27 cellular contexts compared by ENCODE assay signal in the genomic region with DNA sequence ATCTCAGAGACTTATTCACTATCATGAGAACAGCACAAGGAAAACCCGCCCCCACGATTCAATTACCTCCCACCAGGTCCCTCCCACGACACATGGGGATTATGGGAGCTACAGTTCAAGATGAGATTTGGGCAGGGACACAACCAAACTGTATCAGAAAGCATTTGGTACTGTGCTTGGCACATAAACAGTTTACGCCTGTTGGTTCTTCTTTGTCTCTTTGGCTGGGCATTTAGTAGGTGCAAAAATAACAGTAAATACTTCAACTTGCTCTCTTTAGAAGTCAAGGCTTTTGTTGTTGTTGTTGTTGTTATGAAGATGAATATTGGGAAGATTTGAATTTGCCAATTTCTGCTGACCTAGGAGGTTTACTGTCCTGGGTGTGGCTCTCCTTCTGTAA.
DNase-seq lines count a peak whose midpoint lies in the region; ATAC-seq, FAIRE-seq and TF ChIP-seq lines count a peak whose summit lies in the region.
"Had no signal": no experiment of that assay in that cellular context is flagged by ENCODE, and none has a peak within 500 bp of the region (broad histone marks: within the 10 kb centered on the region; RNA-seq: fewer than 3 reads in every experiment).

No MANE protein-coding gene starts in this region.

- H3K9me3 ChIP-seq in A549 (no peaks in the 10 kb centered on the region), HEK293 (ENCODE audit: control insufficient read depth, insufficient read depth, low read depth, low read length) (no peaks in the 10 kb centered on the region), K562 (replicated peaks; ENCODE audit: control insufficient read depth, insufficient read depth, low read depth, low read length) (no peaks in the 10 kb centered on the region)
- H3K9me3 ChIP-seq: BE2C, BLaER1 had no signal

- no peaks in the 10 kb centered on the region for H3K79me2 ChIP-seq in K562 (ENCODE audit: control insufficient read depth, insufficient read depth, low read length)

- H3K36me3 ChIP-seq in HEK293 (ENCODE audit: control insufficient read depth in 2 of 2, insufficient read depth in 1 of 2, low read length in 2 of 2): no peaks in the 10 kb centered on the region
- no peaks in the 10 kb centered on the region for H3K36me3 ChIP-seq in K562 (ENCODE audit: control insufficient read depth, insufficient read depth, low read length)
- H3K36me3 ChIP-seq: BE2C, BLaER1 had no signal

- no TSS peak for BruUV-seq in K562 (replicated peaks; lab: Mats Ljungman, UMichigan)

- TF ChIP-seq CTCF in A549 (IDR thresholded peaks at IDR 0.05): no peak
- TF ChIP-seq CTCF in HEK293 (tag by site-specific recombination; IDR thresholded peaks at IDR 0.05): no peak
- no peak for TF ChIP-seq CTCF in K562 (IDR thresholded peaks at IDR 0.05 in 2 of 3, conservative IDR thresholded peaks at IDR 0.05 in 1 of 3; ENCODE audit: insufficient read depth in 2 of 3, low read depth in 1 of 3, low read length in 3 of 3)

- H3K4me2 ChIP-seq in A549 (no peak overlapping the region), K562 (ENCODE audit: insufficient read depth, low read length) (no peak overlapping the region)
- H3K4me2 ChIP-seq: BLaER1 had no signal

- in situ Hi-C loops in K562 (cut with MboI): loop anchor here (10.0 kb wide), 1 partner anchor 643 kb away; no protein-coding TSS in a partner anchor

- 27% methylated on average over 4 of the region's 4 CpGs for WGBS in A549 (ENCODE audit: missing lambda C conversion rate)
- WGBS in K562 (ENCODE audit: insufficient coverage, low coverage, missing lambda C conversion rate): 3% methylated on average over 4 of the region's 4 CpGs

- H4K20me1 ChIP-seq in K562 (replicated peaks; ENCODE audit: control insufficient read depth, insufficient read depth, low read length): no peaks in the 10 kb centered on the region

- H3K27ac ChIP-seq in A549 (no peak overlapping the region), HEK293 (ENCODE audit: extremely low read depth, low read depth, low read length) (no peak overlapping the region), K562 (ENCODE audit: extremely low read depth, low read depth, low read length) (no peak overlapping the region)
- H3K27ac ChIP-seq: BLaER1 had no signal

- intact Hi-C loops in K562 (cut with micrococcal nuclease): no loop called here
- intact Hi-C loops in posterior vena cava (cut with DNase I): no loop called here

- no peak for DNase-seq in A549 (ENCODE audit: low read depth in 1 of 2, low spot score in 1 of 2)
- DNase-seq in K562 (ENCODE audit: extremely low read depth in 1 of 4, low spot score in 3 of 4): no peak
- peak; percentile 28 for DNase-seq in posterior vena cava (ENCODE audit: low spot score)
- no peak for DNase-seq in AG08395 (ENCODE audit: low spot score)
- DNase-seq in activated CD8-positive, alpha-beta memory T cell treated with anti-CD3 and anti-CD28 coated beads for 24 hours: no peak
- DNase-seq: 8988T; BE2C; C1 segment of cervical spinal cord; CD4-positive, alpha-beta memory T cell; CD4-positive, CD25-positive, alpha-beta regulatory T cell; CD8-positive, alpha-beta memory T cell; COR-L47; DMS 273 treated with DMSO at 0.1 percent for 48 hours; DMS153; DMS53; DMS79; DND-41; EL; GDM1 had no signal

- TF ChIP-seq POLR2A in A549 (IDR thresholded peaks at IDR 0.05; ENCODE audit: low read length) (no peak), K562 (conservative IDR thresholded peaks at IDR 0.05) (no peak)

- H3K27me3 ChIP-seq in K562 (ENCODE audit: control insufficient read depth in 2 of 2, insufficient read depth in 2 of 2, low read length in 2 of 2): peaks cover 0 to 7% of the 10 kb centered on the region in 2 experiments; a peak in 1 of 5 replicates
- H3K27me3 ChIP-seq: BE2C, BLaER1 had no signal

- no peak for ATAC-seq in A549
- no peak for ATAC-seq in K562
- no peak for ATAC-seq in HG02970 (IDR thresholded peaks at IDR 0.05; ENCODE audit: low FRiP score, unreplicated experiment)
- no peak for ATAC-seq in GM21515 (IDR thresholded peaks at IDR 0.05; ENCODE audit: unreplicated experiment)
- ATAC-seq: GM12878 had no signal

- no peak for FAIRE-seq in A549 (lab: Jason Lieb, UNC)
- no peak for FAIRE-seq in K562 (lab: Jason Lieb, UNC)
- FAIRE-seq: A204.1, GM12878, GM12892, GM18507 had no signal

- H3K9me1 ChIP-seq in K562 (ENCODE audit: control insufficient read depth, insufficient read depth, low read length): no peaks in the 10 kb centered on the region

- H3K4me3 ChIP-seq in A549: no peak overlapping the region
- H3K4me3 ChIP-seq in HEK293 (ENCODE audit: low read depth, low read length): no peak overlapping the region
- no peak overlapping the region for H3K4me3 ChIP-seq in K562
- H3K4me3 ChIP-seq: BLaER1, GM12878 had no signal

- H3K4me1 ChIP-seq in A549 (no peaks in the 10 kb centered on the region), HEK293 (ENCODE audit: control insufficient read depth, insufficient read depth, low read length) (no peaks in the 10 kb centered on the region), K562 (replicated peaks in 1 of 2; ENCODE audit: control insufficient read depth in 2 of 2, insufficient read depth in 2 of 2, low read length in 2 of 2) (no peaks in the 10 kb centered on the region)
- H3K4me1 ChIP-seq: BE2C, BLaER1 had no signal

- TF ChIP-seq RAD21 in A549 (conservative IDR thresholded peaks at IDR 0.05 in 1 of 2, IDR thresholded peaks at IDR 0.05 in 1 of 2) (no peak), K562 (CRISPR knock-in tag; conservative IDR thresholded peaks at IDR 0.05 in 1 of 2, IDR thresholded peaks at IDR 0.05 in 1 of 2) (no peak)

- no peak overlapping the region for H3K9ac ChIP-seq in K562 (ENCODE audit: insufficient read depth in 1 of 2, low read depth in 2 of 2, low read length in 2 of 2)
- H3K9ac ChIP-seq: BLaER1 had no signal

- H2AFZ ChIP-seq in K562 (ENCODE audit: low read depth, low read length): no peak overlapping the region

- CTCF ChIA-PET in A549 (lab: Yijun Ruan, JAX): no interaction called here
- CTCF ChIA-PET in HEK293 (lab: Yijun Ruan, JAX): interaction anchor here (0.6 to 2.6 kb wide), 3 partner anchors 9 to 23 kb away, joined by 3 to 10 read pairs (median 4); no protein-coding TSS in a partner anchor
- CTCF ChIA-PET in K562 (lab: Yijun Ruan, JAX; ENCODE audit: low intra/inter-chr PET ratio): no interaction called here

- POLR2A ChIA-PET in A549 (lab: Yijun Ruan, JAX) (no interaction called here), HEK293 (lab: Yijun Ruan, JAX) (no interaction called here), K562 (lab: Yijun Ruan, JAX) (no interaction called here)

- no peak for TF ChIP-seq EP300 in A549 (IDR thresholded peaks at IDR 0.05)
- TF ChIP-seq EP300 in K562 (IDR thresholded peaks at IDR 0.05; ENCODE audit: low read length): no peak

TF ChIP-seq in A549, 52 proteins besides CTCF, POLR2A, EP300 and RAD21:
- TF ChIP-seq PHF8 (IDR thresholded peaks at IDR 0.05; ENCODE audit: borderline replicate concordance, low read depth): no peak
- TF ChIP-seq RCOR1 (IDR thresholded peaks at IDR 0.05; ENCODE audit: low read depth, low read length): no peak
- TF ChIP-seq KDM5A (IDR thresholded peaks at IDR 0.05): no peak
- TF ChIP-seq MAFK (IDR thresholded peaks at IDR 0.05; ENCODE audit: partially characterized antibody): peak; percentile 34
- no peak for TF ChIP-seq HOXB13 (CRISPR knock-in tag; IDR thresholded peaks at IDR 0.05; ENCODE audit: low read depth)
- no peak for TF ChIP-seq POLR2AphosphoS2 (conservative IDR thresholded peaks at IDR 0.05; ENCODE audit: low read length)

TF ChIP-seq in HEK293, 187 proteins besides CTCF, POLR2A, EP300 and RAD21:
- no peak for TF ChIP-seq ZNF48 (tag by site-specific recombination; IDR thresholded peaks at IDR 0.05)
- TF ChIP-seq, protein P1, sequence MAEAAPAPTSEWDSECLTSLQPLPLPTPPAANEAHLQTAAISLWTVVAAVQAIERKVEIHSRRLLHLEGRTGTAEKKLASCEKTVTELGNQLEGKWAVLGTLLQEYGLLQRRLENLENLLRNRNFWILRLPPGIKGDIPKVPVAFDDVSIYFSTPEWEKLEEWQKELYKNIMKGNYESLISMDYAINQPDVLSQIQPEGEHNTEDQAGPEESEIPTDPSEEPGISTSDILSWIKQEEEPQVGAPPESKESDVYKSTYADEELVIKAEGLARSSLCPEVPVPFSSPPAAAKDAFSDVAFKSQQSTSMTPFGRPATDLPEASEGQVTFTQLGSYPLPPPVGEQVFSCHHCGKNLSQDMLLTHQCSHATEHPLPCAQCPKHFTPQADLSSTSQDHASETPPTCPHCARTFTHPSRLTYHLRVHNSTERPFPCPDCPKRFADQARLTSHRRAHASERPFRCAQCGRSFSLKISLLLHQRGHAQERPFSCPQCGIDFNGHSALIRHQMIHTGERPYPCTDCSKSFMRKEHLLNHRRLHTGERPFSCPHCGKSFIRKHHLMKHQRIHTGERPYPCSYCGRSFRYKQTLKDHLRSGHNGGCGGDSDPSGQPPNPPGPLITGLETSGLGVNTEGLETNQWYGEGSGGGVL (tag by site-specific recombination; IDR thresholded peaks at IDR 0.05): no peak
- peak; percentile 32 for TF ChIP-seq ZFHX2 (tag by site-specific recombination; conservative IDR thresholded peaks at IDR 0.05)
- TF ChIP-seq ZNF133 (tag by site-specific recombination; IDR thresholded peaks at IDR 0.05): peak; percentile 93
- peak; percentile 20; the same call in 1 of the 2 replicates for TF ChIP-seq EGR2 (tag by site-specific recombination; IDR thresholded peaks at IDR 0.05; ENCODE audit: low read depth)

TF ChIP-seq in K562, 482 proteins besides CTCF, POLR2A, EP300 and RAD21 (continues in another document):
- TF ChIP-seq C11orf30 (IDR thresholded peaks at IDR 0.05; ENCODE audit: low read depth): peak; percentile 27; the same call in 1 of the 2 replicates
- TF ChIP-seq, protein P2, sequence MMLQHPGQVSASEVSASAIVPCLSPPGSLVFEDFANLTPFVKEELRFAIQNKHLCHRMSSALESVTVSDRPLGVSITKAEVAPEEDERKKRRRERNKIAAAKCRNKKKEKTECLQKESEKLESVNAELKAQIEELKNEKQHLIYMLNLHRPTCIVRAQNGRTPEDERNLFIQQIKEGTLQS (IDR thresholded peaks at IDR 0.05): no peak
- TF ChIP-seq, protein P2 (CRISPR knock-in tag; conservative IDR thresholded peaks at IDR 0.05): no peak
- TF ChIP-seq, protein P3, sequence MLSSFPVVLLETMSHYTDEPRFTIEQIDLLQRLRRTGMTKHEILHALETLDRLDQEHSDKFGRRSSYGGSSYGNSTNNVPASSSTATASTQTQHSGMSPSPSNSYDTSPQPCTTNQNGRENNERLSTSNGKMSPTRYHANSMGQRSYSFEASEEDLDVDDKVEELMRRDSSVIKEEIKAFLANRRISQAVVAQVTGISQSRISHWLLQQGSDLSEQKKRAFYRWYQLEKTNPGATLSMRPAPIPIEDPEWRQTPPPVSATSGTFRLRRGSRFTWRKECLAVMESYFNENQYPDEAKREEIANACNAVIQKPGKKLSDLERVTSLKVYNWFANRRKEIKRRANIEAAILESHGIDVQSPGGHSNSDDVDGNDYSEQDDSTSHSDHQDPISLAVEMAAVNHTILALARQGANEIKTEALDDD (IDR thresholded peaks at IDR 0.05): no peak
- 0 out of 2 replicates have a peak, but pooled peaks have one; percentile 31 for TF ChIP-seq MAFF (IDR thresholded peaks at IDR 0.05; ENCODE audit: low read length)
